Comparison of ENCODE assay signal across 15 cellular contexts in genomic region chr4:86942185-86942666, GRCh38. TPM values are rescaled to one million over a fixed set of nuclear protein-coding genes. Genes with fewer than 3 reads are reported as not detected.
A peak's percentile ranks its signal among the peaks of the same experiment; 100 is the strongest.
DNase-seq lines count a peak whose midpoint lies in the region; ATAC-seq, FAIRE-seq and TF ChIP-seq lines count a peak whose summit lies in the region.
"Had no signal": no experiment of that assay in that cellular context is flagged by ENCODE, and none has a peak within 500 bp of the region (broad histone marks: within the 10 kb centered on the region; RNA-seq: fewer than 3 reads in every experiment).

No MANE protein-coding gene starts in this region.

- no peak overlapping the region for H3K4me3 ChIP-seq in colonic mucosa
- no peak overlapping the region for H3K4me3 ChIP-seq in psoas muscle
- H3K4me3 ChIP-seq: right atrium auricular region had no signal

- ATAC-seq in psoas muscle: peak in 1 of 4 donors; percentile 42
- no peak for ATAC-seq in HG02610 (IDR thresholded peaks at IDR 0.05; ENCODE audit: unreplicated experiment)

- peak overlapping the region in 1 of 2 donors; percentile 19 for H3K9ac ChIP-seq in colonic mucosa (ENCODE audit: low read depth in 2 of 2, low read length in 2 of 2)

- intact Hi-C loops in colonic mucosa (cut with DNase I) (no loop called here), psoas muscle (cut with DNase I) (no loop called here)

- no peak for DNase-seq in GM12892 (ENCODE audit: insufficient read length)
- peak; percentile 74 for DNase-seq in NCI-H226
- DNase-seq in colonic mucosa: no peak
- DNase-seq in psoas muscle: no peak
- no peak for DNase-seq in middle frontal gyrus (ENCODE audit: extremely low spot score, low spot score)
- no peak for DNase-seq in DMS79 (lab: John Stamatoyannopoulos, UW)
- DNase-seq in NCI-H526 (lab: John Stamatoyannopoulos, UW): no peak
- DNase-seq: activated CD4-positive, alpha-beta T cell treated with anti-CD3 and anti-CD28 coated beads for 48 hours; cerebellar nuclear complex; islet precursor cell; naive B cell; NCI-H1417; NCI-H774 had no signal

- H3K27ac ChIP-seq in colonic mucosa (peak overlapping the region; percentile 12), psoas muscle (peak overlapping the region; percentile 36)
- H3K27ac ChIP-seq: right atrium auricular region had no signal

- H3K27me3 ChIP-seq in colonic mucosa (no peaks in the 10 kb centered on the region), psoas muscle (ENCODE audit: insufficient read depth in 3 of 3, low read length in 2 of 3) (no peaks in the 10 kb centered on the region)
- H3K27me3 ChIP-seq: right atrium auricular region had no signal

- TF ChIP-seq CTCF in colonic mucosa (IDR thresholded peaks at IDR 0.05) (no peak), psoas muscle (IDR thresholded peaks at IDR 0.05) (no peak)

- H3K36me3 ChIP-seq in colonic mucosa (no peaks in the 10 kb centered on the region), psoas muscle (ENCODE audit: insufficient read depth in 1 of 2, low read depth in 1 of 2) (no peaks in the 10 kb centered on the region)
- H3K36me3 ChIP-seq: right atrium auricular region had no signal

- peak; percentile 36 for FAIRE-seq in GM12892 (lab: Jason Lieb, UNC)

- 77 to 83% (median 83%) methylated on average over 1 of the region's 1 CpG for WGBS in psoas muscle, 3 donors

- no peak for TF ChIP-seq POLR2A in GM12892 (IDR thresholded peaks at IDR 0.05; ENCODE audit: low read depth, low read length)

- H3K4me1 ChIP-seq in colonic mucosa (peaks cover 10% of the 10 kb centered on the region), psoas muscle (peaks cover 65% of the 10 kb centered on the region)

- H3K9me3 ChIP-seq in colonic mucosa (no peaks in the 10 kb centered on the region), psoas muscle (no peaks in the 10 kb centered on the region)
- H3K9me3 ChIP-seq: right atrium auricular region had no signal

RNA-seq across cellular contexts. Expression of gene AFF1, which starts 7.4 kb away (rescaled TPM):
- polyA plus RNA-seq in GM12892 (2012; ENCODE audit: missing spikeins): 27.9 TPM
- 100 to 1,000 TPM in 1 of 2 donors, 10 to 100 TPM in 1; 73.5 to 104 TPM for total RNA-seq in colonic mucosa
- total RNA-seq in psoas muscle: 100 to 1,000 TPM; 118 to 149 (median 122) TPM
- polyA plus RNA-seq in psoas muscle: 100 to 1,000 TPM in 2 of 3 donors, 10 to 100 TPM in 1; 62.7 to 171 (median 115) TPM

RNA-seq across cellular contexts. Expression of gene C4orf36, which starts 50.0 kb away (rescaled TPM):
- not detected for polyA plus RNA-seq in GM12892 (2012; ENCODE audit: missing spikeins)
- total RNA-seq in colonic mucosa: under 1 TPM in 1 of 2 donors, not detected in 1; 0.54 TPM
- 1 to 10 TPM in 1 of 4 donors, not detected in 3; 1.5 TPM for total RNA-seq in psoas muscle
- under 1 TPM in 2 of 3 donors, not detected in 1; 0.45 to 0.70 TPM for polyA plus RNA-seq in psoas muscle
- total RNA-seq: right atrium auricular region had no signal
